ENCODE assay signal across 8 cellular contexts in genomic region chr3:42118762-42119361, GRCh38. TPM values are rescaled to one million over a fixed set of nuclear protein-coding genes. Genes with fewer than 3 reads are reported as not detected.
DNase-seq lines count a peak whose midpoint lies in the region; ATAC-seq and TF ChIP-seq lines count a peak whose summit lies in the region.

No MANE protein-coding gene starts in this region.

- H4K20me1 ChIP-seq in OCI-LY1 (ENCODE audit: insufficient read depth, low read length), result no peaks in the 10 kb centered on the region

- POLR2A ChIA-PET in CD4-positive, alpha-beta memory T cell (lab: Charles Lee; ENCODE audit: partially characterized antibody), result no interaction called here

- H3K27ac Mint-ChIP-seq in dendritic cell treated with granulocyte-macrophage colony-stimulating factor and Interleukin-4, amounts not matched to agents 40 ng/mL and 50 ng/mL, for 4 days, result peak overlapping the region; percentile 15
- H3K27ac Mint-ChIP-seq in CD4-positive, alpha-beta memory T cell, result peak overlapping the region in 3 of 7 donors; percentile 37 to 61 (median 43)

- intact Hi-C loops in dendritic cell treated with granulocyte-macrophage colony-stimulating factor and Interleukin-4, amounts not matched to agents 40 ng/mL and 50 ng/mL, for 4 days (cut with micrococcal nuclease), result loop anchor here (10.0 kb wide), 1 partner anchor 326 kb away; no protein-coding TSS in a partner anchor
- intact Hi-C loops in CD4-positive, alpha-beta memory T cell (cut with micrococcal nuclease), result loop anchor here (2.0 to 5.0 kb wide), 2 partner anchors 324 to 438 kb away; no protein-coding TSS in a partner anchor

- peaks cover 84% of the 10 kb centered on the region for H3K4me1 Mint-ChIP-seq in dendritic cell treated with granulocyte-macrophage colony-stimulating factor and Interleukin-4, amounts not matched to agents 40 ng/mL and 50 ng/mL, for 4 days (ENCODE audit: low read depth)
- H3K4me1 Mint-ChIP-seq in CD4-positive, alpha-beta memory T cell, result peaks cover 13 to 17% (median 16%) of the 10 kb centered on the region in 4 donors

- H3K4me3 Mint-ChIP-seq in dendritic cell treated with granulocyte-macrophage colony-stimulating factor and Interleukin-4, amounts not matched to agents 40 ng/mL and 50 ng/mL, for 4 days, result no peak overlapping the region
- no peak overlapping the region for H3K4me3 Mint-ChIP-seq in CD4-positive, alpha-beta memory T cell

- no peak overlapping the region for H2AFZ ChIP-seq in OCI-LY1 (ENCODE audit: low read length)

- peak; percentile 50 for DNase-seq in EH (ENCODE audit: low read depth)
- DNase-seq in midbrain (lab: John Stamatoyannopoulos, UW), result peak; percentile 49
- DNase-seq in CD4-positive, alpha-beta memory T cell, result no peak
- no peak for DNase-seq in AG08396 (ENCODE audit: low spot score)

- CTCF ChIA-PET in CD4-positive, alpha-beta memory T cell (lab: Charles Lee; ENCODE audit: partially characterized antibody), result interaction anchor here (0.5 to 3.8 kb wide), 6 partner anchors 19 to 1538 kb away, joined by 3 to 35 read pairs (median 4); no protein-coding TSS in a partner anchor

- H3K36me3 Mint-ChIP-seq in dendritic cell treated with granulocyte-macrophage colony-stimulating factor and Interleukin-4, amounts not matched to agents 40 ng/mL and 50 ng/mL, for 4 days (ENCODE audit: low read depth), result peaks cover 6% of the 10 kb centered on the region
- H3K36me3 Mint-ChIP-seq in CD4-positive, alpha-beta memory T cell, result peaks cover 3 to 10% of the 10 kb centered on the region in 2 donors

- peak; percentile 80; the same call in 1 of the 2 replicates for TF ChIP-seq CTCF in OCI-LY1 (IDR thresholded peaks at IDR 0.05; ENCODE audit: low read length)

- no peaks in the 10 kb centered on the region for H3K27me3 ChIP-seq in OCI-LY1 (ENCODE audit: insufficient read depth, low read length)
- no peaks in the 10 kb centered on the region for H3K27me3 ChIP-seq in CD4-positive, alpha-beta memory T cell (ENCODE audit: insufficient read depth, low read length)

- no peaks in the 10 kb centered on the region; the same call in 1 of the 2 replicates for H3F3A ChIP-seq in OCI-LY1 (ENCODE audit: insufficient read depth, low read length)

- ATAC-seq in GM19043 (IDR thresholded peaks at IDR 0.05; ENCODE audit: low read depth, unreplicated experiment), result peak; percentile 60
- ATAC-seq in HG03108 (IDR thresholded peaks at IDR 0.05; ENCODE audit: unreplicated experiment), result peak; percentile 77

- peak overlapping the region; percentile 72 for H3K27ac ChIP-seq in OCI-LY1 (ENCODE audit: low read depth, low read length, poor library complexity, severe bottlenecking)
- H3K27ac ChIP-seq in CD4-positive, alpha-beta memory T cell (ENCODE audit: low read depth, low read length), result no peak overlapping the region

- H3K4me3 ChIP-seq in OCI-LY1 (ENCODE audit: low read depth, low read length, poor library complexity, severe bottlenecking), result no peak overlapping the region
- no peak overlapping the region for H3K4me3 ChIP-seq in CD4-positive, alpha-beta memory T cell (ENCODE audit: low read length in 2 of 2)

- peaks cover 66% of the 10 kb centered on the region for H3K4me1 ChIP-seq in OCI-LY1 (ENCODE audit: insufficient read depth, low read length, severe bottlenecking)
- H3K4me1 ChIP-seq in CD4-positive, alpha-beta memory T cell (ENCODE audit: insufficient read depth, low read length), result no peaks in the 10 kb centered on the region

- H3K9me3 ChIP-seq in OCI-LY1 (ENCODE audit: low read length), result no peaks in the 10 kb centered on the region
- H3K9me3 ChIP-seq in CD4-positive, alpha-beta memory T cell (ENCODE audit: control insufficient read depth in 1 of 2, low read length in 2 of 2), result no peaks in the 10 kb centered on the region

- peak overlapping the region; percentile 40; the same call in 1 of the 2 replicates for H3K9ac ChIP-seq in OCI-LY1 (ENCODE audit: low read length)

- no peaks in the 10 kb centered on the region for H3K9me3 Mint-ChIP-seq in dendritic cell treated with granulocyte-macrophage colony-stimulating factor and Interleukin-4, amounts not matched to agents 40 ng/mL and 50 ng/mL, for 4 days
- H3K9me3 Mint-ChIP-seq in CD4-positive, alpha-beta memory T cell, result no peaks in the 10 kb centered on the region

- H3K27me3 Mint-ChIP-seq in dendritic cell treated with granulocyte-macrophage colony-stimulating factor and Interleukin-4, amounts not matched to agents 40 ng/mL and 50 ng/mL, for 4 days, result no peaks in the 10 kb centered on the region
- no peaks in the 10 kb centered on the region for H3K27me3 Mint-ChIP-seq in CD4-positive, alpha-beta memory T cell

- H3K79me2 ChIP-seq in OCI-LY1 (ENCODE audit: insufficient read depth, low read length), result peaks cover 13% of the 10 kb centered on the region; the same call in 1 of the 2 replicates

- H3K36me3 ChIP-seq in OCI-LY1 (ENCODE audit: insufficient read depth, low read length), result peaks cover 7% of the 10 kb centered on the region
- no peaks in the 10 kb centered on the region for H3K36me3 ChIP-seq in CD4-positive, alpha-beta memory T cell (ENCODE audit: insufficient read depth, low read length)

- H3K4me2 ChIP-seq in OCI-LY1 (ENCODE audit: low read length), result peak overlapping the region; percentile 23; the same call in 1 of the 2 replicates

- no peaks in the 10 kb centered on the region for H3K9me2 ChIP-seq in OCI-LY1 (ENCODE audit: low read depth, low read length)

RNA-seq across cellular contexts. Expression of gene TRAK1, which starts 27.7 kb away (rescaled TPM):
- 10 to 100 TPM; 15.9 to 17.2 TPM for total RNA-seq in CD4-positive, alpha-beta memory T cell
- polyA plus RNA-seq in CD4-positive, alpha-beta memory T cell, result 10 to 100 TPM in 1 of 2 donors, 1 to 10 TPM in 1; 3.4 to 10.5 TPM

Comparison
In these comparisons a context has a peak if more than half of its experiments do, and no peak if none do; other contexts are left out.
1. DNase-seq: peak in EH (single experiment) and midbrain (single experiment); none in CD4-positive, alpha-beta memory T cell (0 of 5) and AG08396 (single experiment).